ENCODE assay signal across 29 cellular contexts in the genomic region with DNA sequence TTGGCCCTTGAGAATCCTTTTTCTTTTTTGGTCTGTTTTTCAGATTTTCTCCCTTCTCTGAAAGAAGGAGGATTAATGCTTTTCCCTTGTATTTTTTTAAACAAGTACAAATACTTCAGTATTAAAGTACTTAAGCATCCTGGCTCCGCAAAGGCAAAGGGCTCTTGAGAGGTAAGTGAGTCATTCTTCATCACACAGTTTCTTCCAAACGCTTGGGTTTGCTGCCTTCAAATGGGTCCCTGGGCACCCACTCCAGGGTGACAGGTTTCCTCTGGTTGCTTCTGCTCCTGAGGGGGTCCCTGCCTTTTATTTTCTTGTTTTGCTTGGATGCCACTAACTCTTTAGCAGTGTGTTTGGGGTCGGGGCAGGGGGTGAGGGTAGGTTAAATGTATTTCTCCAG.
"Had no signal": no experiment of that assay in that cellular context is flagged by ENCODE, and none has a peak within 500 bp of the region (broad histone marks: within the 10 kb centered on the region; RNA-seq: fewer than 3 reads in every experiment).

No MANE protein-coding gene starts in this region.

- H3K27me3 ChIP-seq: neural progenitor cell, ovary, spleen, suprapubic skin, testis, tibial nerve, upper lobe of left lung, uterus had no signal

- H3K4me1 ChIP-seq: neural progenitor cell, psoas muscle, spleen, testis, tibial nerve, uterus had no signal

- H3K27ac ChIP-seq: neural progenitor cell, ovary, parathyroid adenoma, psoas muscle, spleen, suprapubic skin, testis, tibial nerve, upper lobe of left lung, uterus had no signal

- DNase-seq: naive thymus-derived CD4-positive, alpha-beta T cell; natural killer cell; occipital lobe; ovary; posterior cingulate gyrus; psoas muscle; right cardiac atrium; spleen; stimulated activated CD4-positive, alpha-beta T cell treated with anti-CD3 and anti-CD28 coated beads, Interleukin-12 subunit alpha, Interleukin-12 subunit beta, amount 100 ng/mL, for 4 hours; stimulated activated CD4-positive, alpha-beta T cell treated with anti-CD3 and anti-CD28 coated beads, Interleukin-1b, Interleukin-23, amount 100 ng/mL, for 48 hours; stimulated activated CD4-positive, alpha-beta T cell treated with anti-CD3 and anti-CD28 coated beads, Interleukin-4, amount 100 ng/mL, for 1 hour; stimulated activated CD4-positive, alpha-beta T cell treated with anti-CD3 and anti-CD28 coated beads, Interleukin-4, amount 100 ng/mL, for 4 hours; stimulated activated CD8-positive, alpha-beta memory T cell treated with anti-CD3 and anti-CD28 coated beads, Interleukin-4, amount 100 ng/mL, for 48 hours; stimulated activated naive CD4-positive, alpha-beta T cell; stimulated activated naive CD8-positive, alpha-beta T cell treated with anti-CD3 and anti-CD28 coated beads, Interleukin-15, amount 100 ng/mL, for 72 hours; stimulated activated naive CD8-positive, alpha-beta T cell treated with anti-CD3 and anti-CD28 coated beads, Interleukin-15, Interleukin-2, amounts not matched to agents 100 U/mL and 50 U/mL, for 24 hours; substantia nigra; testis; trophoblast cell; uterus had no signal

- ATAC-seq: naive thymus-derived CD4-positive, alpha-beta T cell; natural killer cell; psoas muscle; right cardiac atrium; sciatic nerve; stimulated activated memory B cell treated with anti-CD40 and anti-IgM and Interleukin-4, amounts not matched to agents 10 μg/mL and 1 μg/mL and 100 μg/mL, for 72 hours; stimulated activated naive CD8-positive, alpha-beta T cell treated with anti-CD3 and anti-CD28 coated beads, Interleukin-15, amount 100 ng/mL, for 72 hours; stimulated activated naive CD8-positive, alpha-beta T cell treated with anti-CD3 and anti-CD28 coated beads, Interleukin-15, Interleukin-2, amounts not matched to agents 100 U/mL and 50 U/mL, for 24 hours had no signal

- H3K9me3 ChIP-seq: ovary, psoas muscle, spleen, suprapubic skin, testis, tibial nerve, upper lobe of left lung, uterus had no signal

- H3K4me3 ChIP-seq: neural progenitor cell, ovary, psoas muscle, skin epidermis, smooth muscle cell, spleen, suprapubic skin, testis, tibial nerve, upper lobe of left lung, uterus had no signal

- H3K36me3 ChIP-seq: neural progenitor cell, ovary, spleen, suprapubic skin, tibial nerve, upper lobe of left lung, uterus had no signal
